8 cellular contexts compared by ENCODE assay signal in the genomic region with DNA sequence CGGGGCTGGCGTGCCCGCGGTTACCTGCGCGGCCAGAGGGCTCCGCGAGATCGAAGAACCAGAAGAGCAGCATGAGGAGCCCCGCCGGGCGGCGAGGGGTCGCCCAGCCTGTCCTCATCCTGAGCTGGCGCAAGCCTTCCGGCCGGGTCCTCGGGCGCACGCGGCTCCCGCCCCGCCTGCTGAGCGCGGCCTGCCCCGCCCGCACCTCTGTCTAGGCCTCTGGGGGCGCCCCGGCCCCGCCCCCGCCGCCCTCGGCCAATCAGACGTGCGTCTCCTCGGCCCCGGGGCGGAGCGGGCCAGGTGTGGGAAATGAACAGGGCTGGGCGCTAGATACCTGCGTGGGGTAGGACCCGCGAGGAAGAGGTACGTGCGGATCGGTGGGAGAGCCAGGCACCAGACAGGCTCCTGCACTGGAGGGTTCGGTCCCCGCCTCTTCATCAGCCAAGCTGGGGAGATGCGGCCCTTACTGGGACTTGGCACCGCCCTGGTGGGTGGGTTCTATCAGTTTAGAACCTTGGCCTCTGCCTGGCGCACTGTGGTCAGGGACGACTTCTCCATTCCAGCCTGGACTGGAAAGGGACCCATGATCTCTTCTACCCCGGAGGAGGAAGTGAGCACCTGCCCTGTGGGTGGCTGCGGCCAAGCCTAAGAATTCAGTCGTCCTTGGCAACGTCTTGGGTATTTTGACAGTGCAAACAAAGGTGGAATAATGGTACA. TPM values are rescaled to one million over a fixed set of nuclear protein-coding genes. Genes with fewer than 3 reads are reported as not detected.
DNase-seq lines count a peak whose midpoint lies in the region; ATAC-seq lines count a peak whose summit lies in the region.

TSS of gene LY75 (minus strand) at position 192 of the 717 bp plus-strand sequence.

- peak within 1 kb of the TSS; percentile 97 for H3K27ac Mint-ChIP-seq in T-helper 1 cell treated with Interleukin-12 subunit alpha and Interleukin-12 subunit beta and Interleukin-4 antibody, amounts not matched to agents 30 μg/mL and 1 μg/mL, for 36 hours
- peak within 1 kb of the TSS; percentile 82 to 99 (median 98) for H3K27ac Mint-ChIP-seq in immature natural killer cell

- H3K27me3 Mint-ChIP-seq in T-helper 1 cell treated with Interleukin-12 subunit alpha and Interleukin-12 subunit beta and Interleukin-4 antibody, amounts not matched to agents 30 μg/mL and 1 μg/mL, for 36 hours (ENCODE audit: low read depth), result no peaks in the 10 kb centered on the region
- H3K27me3 Mint-ChIP-seq in immature natural killer cell (ENCODE audit: low read depth in 3 of 3), result peaks cover 2 to 7% (median 6%) of the 10 kb centered on the region in 3 donors

- no peaks in the 10 kb centered on the region for H3K79me2 ChIP-seq in ACC112 (ENCODE audit: control insufficient read depth, insufficient read depth, low read length, unreplicated experiment)

- H2AFZ ChIP-seq in ACC112 (ENCODE audit: low read length, unreplicated experiment), result peak within 1 kb of the TSS; percentile 92

- H3K4me1 ChIP-seq in ACC112 (ENCODE audit: control insufficient read depth, insufficient read depth, low read length, unreplicated experiment), result no peaks in the 10 kb centered on the region

- no peak within 1 kb of the TSS for H3K27ac ChIP-seq in ACC112 (ENCODE audit: low read depth, low read length)

- H3K4me3 ChIP-seq in ACC112 (ENCODE audit: low read depth, low read length), result peak within 1 kb of the TSS; percentile 79

- H3K9me3 Mint-ChIP-seq in T-helper 1 cell treated with Interleukin-12 subunit alpha and Interleukin-12 subunit beta and Interleukin-4 antibody, amounts not matched to agents 30 μg/mL and 1 μg/mL, for 36 hours, result no peaks in the 10 kb centered on the region
- no peaks in the 10 kb centered on the region for H3K9me3 Mint-ChIP-seq in immature natural killer cell

- H3K36me3 Mint-ChIP-seq in T-helper 1 cell treated with Interleukin-12 subunit alpha and Interleukin-12 subunit beta and Interleukin-4 antibody, amounts not matched to agents 30 μg/mL and 1 μg/mL, for 36 hours (ENCODE audit: low read depth), result peaks cover 4% of the 10 kb centered on the region
- H3K36me3 Mint-ChIP-seq in immature natural killer cell, result no peaks in the 10 kb centered on the region

- DNase-seq in astrocyte of the hippocampus (ENCODE audit: low read depth, low spot score) (peak; percentile 39), immature natural killer cell (peak; percentile 75), NCI-H1694 (lab: John Stamatoyannopoulos, UW) (no peak)
- peak; percentile 63 to 80 for DNase-seq in stimulated activated CD4-positive, alpha-beta T cell treated with anti-CD3 and anti-CD28 coated beads, Interleukin-15, amount 100 ng/mL, for 48 hours (ENCODE audit: low read depth in 2 of 2)

- H3K27me3 ChIP-seq in ACC112 (ENCODE audit: insufficient read depth, low read length), result peaks cover 5% of the 10 kb centered on the region; the same call in 1 of the 2 replicates

- peak within 1 kb of the TSS; percentile 98 for H3K4me3 Mint-ChIP-seq in T-helper 1 cell treated with Interleukin-12 subunit alpha and Interleukin-12 subunit beta and Interleukin-4 antibody, amounts not matched to agents 30 μg/mL and 1 μg/mL, for 36 hours
- H3K4me3 Mint-ChIP-seq in immature natural killer cell, result peak within 1 kb of the TSS; percentile 96 to 100 (median 98)

- H3K4me1 Mint-ChIP-seq in T-helper 1 cell treated with Interleukin-12 subunit alpha and Interleukin-12 subunit beta and Interleukin-4 antibody, amounts not matched to agents 30 μg/mL and 1 μg/mL, for 36 hours (ENCODE audit: low read depth), result peaks cover 30% of the 10 kb centered on the region
- peaks cover 23 to 38% of the 10 kb centered on the region in 2 donors for H3K4me1 Mint-ChIP-seq in immature natural killer cell

- H3K36me3 ChIP-seq in ACC112 (ENCODE audit: insufficient read depth, low read length), result no peaks in the 10 kb centered on the region

- ATAC-seq in GM19023 (IDR thresholded peaks at IDR 0.05; ENCODE audit: unreplicated experiment) (peak; percentile 87), HG03342 (IDR thresholded peaks at IDR 0.05; ENCODE audit: unreplicated experiment) (peak; percentile 76)

RNA-seq across cellular contexts. Expression of gene LY75, which starts in this region (rescaled TPM):
- 10 to 100 TPM; 28.2 to 46.7 (median 39.7) TPM for polyA plus RNA-seq in immature natural killer cell
